ENCODE assay signal across 1 cellular context in the genomic region with DNA sequence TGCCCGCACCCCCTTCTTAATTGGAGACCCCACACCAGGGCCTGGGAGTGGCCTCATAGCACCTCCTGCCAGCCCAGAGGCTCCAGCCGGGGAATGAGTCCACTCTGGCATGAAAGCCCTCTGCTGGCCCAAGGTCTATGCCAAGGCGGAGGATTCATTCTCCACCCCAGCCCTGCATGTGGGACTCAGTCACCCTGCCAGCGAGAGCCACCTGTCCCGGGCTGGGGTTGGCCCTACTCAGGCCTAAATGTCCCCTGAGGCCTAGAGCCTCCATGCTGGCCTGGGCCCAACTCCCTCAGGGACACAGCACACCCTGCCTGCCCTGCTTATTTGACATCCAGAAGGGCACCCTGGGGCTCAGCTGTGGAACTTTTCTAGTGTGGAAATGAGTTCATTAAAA.
TF ChIP-seq lines count a peak whose summit lies in the region.

No MANE protein-coding gene starts in this region.

TF ChIP-seq in IMR-90, 13 proteins besides CTCF, POLR2A, EP300 and RAD21 (continued from another document):
- no peak for TF ChIP-seq CHD1 (IDR thresholded peaks at IDR 0.05; ENCODE audit: low read depth, low read length)
- TF ChIP-seq, protein P1, sequence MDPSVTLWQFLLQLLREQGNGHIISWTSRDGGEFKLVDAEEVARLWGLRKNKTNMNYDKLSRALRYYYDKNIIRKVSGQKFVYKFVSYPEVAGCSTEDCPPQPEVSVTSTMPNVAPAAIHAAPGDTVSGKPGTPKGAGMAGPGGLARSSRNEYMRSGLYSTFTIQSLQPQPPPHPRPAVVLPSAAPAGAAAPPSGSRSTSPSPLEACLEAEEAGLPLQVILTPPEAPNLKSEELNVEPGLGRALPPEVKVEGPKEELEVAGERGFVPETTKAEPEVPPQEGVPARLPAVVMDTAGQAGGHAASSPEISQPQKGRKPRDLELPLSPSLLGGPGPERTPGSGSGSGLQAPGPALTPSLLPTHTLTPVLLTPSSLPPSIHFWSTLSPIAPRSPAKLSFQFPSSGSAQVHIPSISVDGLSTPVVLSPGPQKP (IDR thresholded peaks at IDR 0.05; ENCODE audit: borderline replicate concordance, low read depth, low read length), result no peak
- no peak for TF ChIP-seq MAZ (IDR thresholded peaks at IDR 0.05; ENCODE audit: borderline replicate concordance, low read depth, low read length)
- TF ChIP-seq MAFK (IDR thresholded peaks at IDR 0.05; ENCODE audit: low read depth, low read length), result no peak
- TF ChIP-seq FOS (IDR thresholded peaks at IDR 0.05; ENCODE audit: low read depth, low read length), result no peak
- TF ChIP-seq CEBPB (IDR thresholded peaks at IDR 0.05; ENCODE audit: low read depth, low read length), result no peak
- no peak for TF ChIP-seq NFE2L2 (IDR thresholded peaks at IDR 0.05; ENCODE audit: low read depth, low read length)
- no peak for TF ChIP-seq RFX5 (IDR thresholded peaks at IDR 0.05; ENCODE audit: low read depth, low read length)
- TF ChIP-seq BHLHE40 (IDR thresholded peaks at IDR 0.05; ENCODE audit: low read depth, low read length), result no peak
- TF ChIP-seq MXI1 (IDR thresholded peaks at IDR 0.05; ENCODE audit: borderline replicate concordance, low read depth, low read length), result no peak
- no peak for TF ChIP-seq RCOR1 (IDR thresholded peaks at IDR 0.05; ENCODE audit: insufficient replicate concordance, low read length)
- TF ChIP-seq, protein P2, sequence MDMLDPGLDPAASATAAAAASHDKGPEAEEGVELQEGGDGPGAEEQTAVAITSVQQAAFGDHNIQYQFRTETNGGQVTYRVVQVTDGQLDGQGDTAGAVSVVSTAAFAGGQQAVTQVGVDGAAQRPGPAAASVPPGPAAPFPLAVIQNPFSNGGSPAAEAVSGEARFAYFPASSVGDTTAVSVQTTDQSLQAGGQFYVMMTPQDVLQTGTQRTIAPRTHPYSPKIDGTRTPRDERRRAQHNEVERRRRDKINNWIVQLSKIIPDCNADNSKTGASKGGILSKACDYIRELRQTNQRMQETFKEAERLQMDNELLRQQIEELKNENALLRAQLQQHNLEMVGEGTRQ (IDR thresholded peaks at IDR 0.05; ENCODE audit: low read depth, low read length), result no peak
TF ChIP-seq in IMR-90: peak in this region for 0.
